Comparison of ENCODE assay signal across 25 cellular contexts in the genomic region with DNA sequence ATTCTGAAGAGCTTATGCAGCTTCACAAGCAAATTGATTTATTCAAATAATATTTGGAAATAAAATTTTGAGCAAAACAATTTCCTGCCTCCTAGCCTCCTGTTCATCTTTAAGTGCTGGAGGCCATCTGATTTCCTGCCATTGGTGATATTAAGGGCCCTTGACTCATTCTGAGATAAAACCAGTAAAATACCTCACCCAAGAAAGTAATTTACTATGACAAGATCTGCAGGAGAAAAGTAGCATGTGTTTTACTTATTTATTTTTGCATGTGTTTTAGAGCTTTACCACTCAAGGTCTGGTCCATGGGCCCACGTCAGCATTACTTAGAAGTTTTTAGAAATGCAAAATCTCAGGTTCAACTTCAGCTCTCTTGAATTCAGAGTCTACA.
"Had no signal": no experiment of that assay in that cellular context is flagged by ENCODE, and none has a peak within 500 bp of the region (broad histone marks: within the 10 kb centered on the region; RNA-seq: fewer than 3 reads in every experiment).

No MANE protein-coding gene starts in this region.

- DNase-seq: activated CD4-positive, alpha-beta T cell treated with anti-CD3 and anti-CD28 coated beads for 4 hours; activated CD4-positive, alpha-beta T cell treated with anti-CD3 and anti-CD28 coated beads, Interleukin-2, amount 50 U/mL, for 48 hours; activated CD4-positive, CD25-positive, alpha-beta regulatory T cell; activated CD8-positive, alpha-beta memory T cell treated with anti-CD3 and anti-CD28 coated beads, Interleukin-2, amount 50 U/mL, for 48 hours; activated naive CD4-positive, alpha-beta T cell; activated naive CD8-positive, alpha-beta T cell treated with anti-CD3 and anti-CD28 coated beads for 36 hours; activated T-cell treated with anti-CD3 and anti-CD28 coated beads, Interleukin-2, amount 50 U/mL, for 4 hours; amniotic stem cell; erythroblast; foreskin melanocyte; immature natural killer cell; kidney glomerular epithelial cell; left ventricle myocardium inferior; naive thymus-derived CD8-positive, alpha-beta T cell; sigmoid colon; stimulated activated CD4-positive, alpha-beta T cell treated with anti-CD3 and anti-CD28 coated beads, Interleukin-2, amount 100 ng/mL, for 48 hours; stimulated activated CD8-positive, alpha-beta memory T cell treated with anti-CD3 and anti-CD28 coated beads, Interleukin-4, amount 100 ng/mL, for 48 hours; stimulated activated naive B cell treated with anti-CD40 and anti-IgM and Interleukin-4, amounts not matched to agents 10 μg/mL and 1 μg/mL and 100 μg/mL, for 72 hours; transverse colon had no signal

- H3K4me3 ChIP-seq: cardiac muscle cell, hepatocyte, left ventricle myocardium inferior, neural progenitor cell, sigmoid colon, transverse colon had no signal

- H3K4me1 Mint-ChIP-seq: immature natural killer cell; naive thymus-derived CD8-positive, alpha-beta T cell; neural progenitor cell had no signal

- H3K9me3 Mint-ChIP-seq: activated T-cell treated with anti-CD3 and anti-CD28 coated beads, Interleukin-2, amount 50 U/mL, for 4 hours had no signal

- H3K4me2 ChIP-seq: hepatocyte, neural progenitor cell had no signal

- H3K27ac Mint-ChIP-seq: activated naive CD8-positive, alpha-beta T cell treated with anti-CD3 and anti-CD28 coated beads for 36 hours; activated T-helper 2 cell treated with anti-CD3 and anti-CD28 coated beads, Interferon-gamma antibody, Interleukin-2, Interleukin-4, amounts not matched to agents 10 μg/mL and 5 μg/mL and 100 μg/mL, durations not matched to agents 14 hours and 24 hours and 36 hours; immature natural killer cell; naive thymus-derived CD8-positive, alpha-beta T cell; neural progenitor cell; stimulated activated naive B cell treated with anti-CD40 and anti-IgM and Interleukin-4, amounts not matched to agents 10 μg/mL and 1 μg/mL and 100 μg/mL, for 72 hours had no signal

- ATAC-seq: activated T-cell treated with anti-CD3 and anti-CD28 coated beads, Interleukin-2, amount 50 U/mL, for 4 hours; naive thymus-derived CD8-positive, alpha-beta T cell; stimulated activated naive B cell treated with anti-CD40 and anti-IgM and Interleukin-4, amounts not matched to agents 10 μg/mL and 1 μg/mL and 100 μg/mL, for 72 hours had no signal

- H3K36me3 ChIP-seq: cardiac muscle cell, left ventricle myocardium inferior, neural progenitor cell, sigmoid colon, transverse colon had no signal

- FAIRE-seq: endometrium, urothelium cell line had no signal

- H3K36me3 Mint-ChIP-seq: activated naive CD8-positive, alpha-beta T cell treated with anti-CD3 and anti-CD28 coated beads for 36 hours; immature natural killer cell; naive thymus-derived CD8-positive, alpha-beta T cell had no signal

- H3K27me3 ChIP-seq: cardiac muscle cell, hepatocyte, neural progenitor cell, sigmoid colon, transverse colon had no signal

- H3K9me3 ChIP-seq: sigmoid colon, transverse colon had no signal

- H3K27me3 Mint-ChIP-seq: stimulated activated naive B cell treated with anti-CD40 and anti-IgM and Interleukin-4, amounts not matched to agents 10 μg/mL and 1 μg/mL and 100 μg/mL, for 72 hours had no signal

- H3K27ac ChIP-seq: cardiac muscle cell, hepatocyte, left ventricle myocardium inferior, neural progenitor cell, sigmoid colon, transverse colon had no signal

- H3K4me3 Mint-ChIP-seq: activated naive CD8-positive, alpha-beta T cell treated with anti-CD3 and anti-CD28 coated beads for 36 hours; activated T-cell treated with anti-CD3 and anti-CD28 coated beads, Interleukin-2, amount 50 U/mL, for 4 hours; immature natural killer cell; naive thymus-derived CD8-positive, alpha-beta T cell; neural progenitor cell; stimulated activated naive B cell treated with anti-CD40 and anti-IgM and Interleukin-4, amounts not matched to agents 10 μg/mL and 1 μg/mL and 100 μg/mL, for 72 hours had no signal
